19 cellular contexts compared by ENCODE assay signal in the genomic region with DNA sequence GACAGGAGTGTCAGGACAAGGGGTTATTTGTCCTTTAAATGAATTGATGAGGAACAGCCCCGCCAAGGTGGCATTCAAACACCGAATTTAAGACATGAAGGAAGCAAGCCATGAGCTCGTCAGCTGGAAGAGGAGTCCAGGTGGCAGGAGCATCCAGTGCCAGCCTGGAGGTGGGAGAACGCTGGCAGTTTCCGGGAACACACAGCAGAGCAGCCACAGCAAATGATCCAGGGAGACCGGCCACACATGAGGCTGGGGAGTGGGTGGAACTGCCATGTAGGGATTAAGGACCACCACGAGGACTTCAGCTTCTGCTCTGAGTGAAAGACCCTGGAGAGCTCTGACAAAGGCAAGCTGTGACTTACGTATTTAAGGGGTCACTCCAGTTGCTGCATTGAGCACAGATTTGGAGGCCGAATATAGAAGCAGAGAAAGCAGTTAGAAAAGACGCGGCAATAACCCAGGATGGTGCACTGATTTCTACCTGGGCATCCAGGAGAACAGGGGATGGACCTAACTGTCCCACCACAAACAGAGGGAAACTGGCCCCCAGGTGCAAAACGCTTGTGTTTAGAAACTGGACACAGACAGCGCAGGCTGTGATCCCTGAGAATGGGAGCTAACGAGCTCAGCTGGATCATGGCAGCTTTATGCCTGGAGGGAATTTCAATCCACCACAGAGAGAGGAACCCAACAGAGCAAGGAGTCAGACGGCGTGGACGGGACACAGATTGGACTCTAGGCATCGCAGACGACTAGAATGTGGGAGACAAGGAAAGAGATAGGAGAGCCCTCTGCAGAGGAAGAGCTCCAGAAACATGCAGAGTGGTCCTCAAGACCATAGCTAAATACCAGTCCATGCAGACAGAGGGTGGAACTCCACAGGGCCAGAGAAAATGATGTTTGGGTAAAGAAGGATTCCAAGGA. TPM values are rescaled to one million over a fixed set of nuclear protein-coding genes. Genes with fewer than 3 reads are reported as not detected.
"Had no signal": no experiment of that assay in that cellular context is flagged by ENCODE, and none has a peak within 500 bp of the region (broad histone marks: within the 10 kb centered on the region; RNA-seq: fewer than 3 reads in every experiment).

No MANE protein-coding gene starts in this region.

RNA-seq across cellular contexts. Expression of gene OBP2B, which starts 9.3 kb away (rescaled TPM):
- total RNA-seq: heart left ventricle, left cardiac atrium, left lung, liver, lower lobe of right lung, mesothelial cell of epicardium, mononuclear cell, natural killer cell, occipital lobe, pancreas, right cardiac atrium, sciatic nerve, temporal lobe, thyroid gland, transverse colon, upper lobe of left lung had no signal
- polyA plus RNA-seq: immature natural killer cell, liver, pancreas, right cardiac atrium, small intestine had no signal

RNA-seq across cellular contexts. Expression of gene GBGT1, which starts 54.6 kb away (rescaled TPM):
- polyA plus RNA-seq: immature natural killer cell had no signal

RNA-seq across cellular contexts. Expression of gene ABO, which starts 56.7 kb away (rescaled TPM):
- total RNA-seq: mammary epithelial cell, temporal lobe had no signal
